30 cellular contexts compared by ENCODE assay signal in genomic region chr1:151477066-151477465, GRCh38.
"Had no signal": no experiment of that assay in that cellular context is flagged by ENCODE, and none has a peak within 500 bp of the region (broad histone marks: within the 10 kb centered on the region; RNA-seq: fewer than 3 reads in every experiment).

No MANE protein-coding gene starts in this region.

- DNase-seq: naive thymus-derived CD8-positive, alpha-beta T cell; nephron progenitor cell; nucleus accumbens; pancreas; psoas muscle; right cardiac atrium; spleen; stimulated activated CD4-positive, alpha-beta T cell treated with anti-CD3 and anti-CD28 coated beads, Interleukin-12 subunit alpha, Interleukin-12 subunit beta, amount 100 ng/mL, for 4 hours; stimulated activated CD4-positive, alpha-beta T cell treated with anti-CD3 and anti-CD28 coated beads, Interleukin-1b, Interleukin-23, amount 100 ng/mL, for 48 hours; stimulated activated CD4-positive, alpha-beta T cell treated with anti-CD3 and anti-CD28 coated beads, Interleukin-4, amount 100 ng/mL, for 1 hour; stimulated activated CD4-positive, alpha-beta T cell treated with anti-CD3 and anti-CD28 coated beads, Interleukin-4, amount 100 ng/mL, for 4 hours; stimulated activated CD8-positive, alpha-beta memory T cell treated with anti-CD3 and anti-CD28 coated beads, Interleukin-4, amount 100 ng/mL, for 48 hours; stimulated activated naive CD4-positive, alpha-beta T cell; stimulated activated naive CD8-positive, alpha-beta T cell treated with anti-CD3 and anti-CD28 coated beads, Interleukin-15, amount 100 ng/mL, for 72 hours; stimulated activated naive CD8-positive, alpha-beta T cell treated with anti-CD3 and anti-CD28 coated beads, Interleukin-15, Interleukin-2, amounts not matched to agents 100 U/mL and 50 U/mL, for 24 hours; substantia nigra; testis; tibial artery; transverse colon; upper lobe of right lung; uterus had no signal

- H3K9me3 ChIP-seq: neutrophil, pancreas, psoas muscle, testis, upper lobe of right lung, uterus had no signal

- H3K4me1 ChIP-seq: psoas muscle, uterus had no signal

- H3K27me3 Mint-ChIP-seq: stimulated activated memory B cell treated with anti-CD40 and anti-IgM and Interleukin-4, amounts not matched to agents 10 μg/mL and 1 μg/mL and 100 μg/mL, for 72 hours; type B pancreatic cell had no signal

- H3K36me3 ChIP-seq: neutrophil, pancreas, spleen, suprapubic skin, tibial artery, transverse colon, upper lobe of right lung, uterus had no signal

- H3K4me2 ChIP-seq: smooth muscle cell had no signal

- H3K4me3 ChIP-seq: pancreas, psoas muscle, skin epidermis, smooth muscle cell, spleen, suprapubic skin, testis, tibial artery, transverse colon, upper lobe of right lung, uterus had no signal

- H3K27ac ChIP-seq: neutrophil, pancreas, psoas muscle, skin epidermis, spleen, suprapubic skin, testis, tibial artery, transverse colon, upper lobe of right lung, uterus had no signal

- H3K4me3 Mint-ChIP-seq: naive thymus-derived CD8-positive, alpha-beta T cell; natural killer cell treated with Interleukin-12 subunit alpha and Interleukin-12 subunit beta and Interleukin-15 and Interleukin-18, amount 100 ng/mL, for 72 hours; nephron progenitor cell; neural crest cell; stimulated activated memory B cell treated with anti-CD40 and anti-IgM and Interleukin-4, amounts not matched to agents 10 μg/mL and 1 μg/mL and 100 μg/mL, for 72 hours; stimulated activated naive CD8-positive, alpha-beta T cell treated with anti-CD3 and anti-CD28 coated beads, Interleukin-15, amount 100 ng/mL, for 72 hours; type B pancreatic cell had no signal

- H3K9me3 Mint-ChIP-seq: natural killer cell treated with Interleukin-12 subunit alpha and Interleukin-12 subunit beta and Interleukin-15 and Interleukin-18, amount 100 ng/mL, for 72 hours; stimulated activated memory B cell treated with anti-CD40 and anti-IgM and Interleukin-4, amounts not matched to agents 10 μg/mL and 1 μg/mL and 100 μg/mL, for 72 hours; stimulated activated naive CD8-positive, alpha-beta T cell treated with anti-CD3 and anti-CD28 coated beads, Interleukin-15, amount 100 ng/mL, for 72 hours; type B pancreatic cell had no signal

- ATAC-seq: naive thymus-derived CD8-positive, alpha-beta T cell; natural killer cell treated with Interleukin-12 subunit alpha and Interleukin-12 subunit beta and Interleukin-15 and Interleukin-18, amount 100 ng/mL, for 72 hours; pancreas; psoas muscle; right cardiac atrium; sciatic nerve; stimulated activated memory B cell treated with anti-CD40 and anti-IgM and Interleukin-4, amounts not matched to agents 10 μg/mL and 1 μg/mL and 100 μg/mL, for 72 hours; stimulated activated naive CD8-positive, alpha-beta T cell treated with anti-CD3 and anti-CD28 coated beads, Interleukin-15, amount 100 ng/mL, for 72 hours; stimulated activated naive CD8-positive, alpha-beta T cell treated with anti-CD3 and anti-CD28 coated beads, Interleukin-15, Interleukin-2, amounts not matched to agents 100 U/mL and 50 U/mL, for 24 hours; upper lobe of right lung had no signal

- H3K27me3 ChIP-seq: pancreas, suprapubic skin, testis, transverse colon, upper lobe of right lung, uterus had no signal

- H3K27ac Mint-ChIP-seq: natural killer cell treated with Interleukin-12 subunit alpha and Interleukin-12 subunit beta and Interleukin-15 and Interleukin-18, amount 100 ng/mL, for 72 hours; nephron progenitor cell; stimulated activated memory B cell treated with anti-CD40 and anti-IgM and Interleukin-4, amounts not matched to agents 10 μg/mL and 1 μg/mL and 100 μg/mL, for 72 hours; stimulated activated naive CD8-positive, alpha-beta T cell treated with anti-CD3 and anti-CD28 coated beads, Interleukin-15, amount 100 ng/mL, for 72 hours; type B pancreatic cell had no signal

- FAIRE-seq: pancreas had no signal

- H3K36me3 Mint-ChIP-seq: stimulated activated memory B cell treated with anti-CD40 and anti-IgM and Interleukin-4, amounts not matched to agents 10 μg/mL and 1 μg/mL and 100 μg/mL, for 72 hours; type B pancreatic cell had no signal
